ENCODE assay signal across 30 cellular contexts in the genomic region with DNA sequence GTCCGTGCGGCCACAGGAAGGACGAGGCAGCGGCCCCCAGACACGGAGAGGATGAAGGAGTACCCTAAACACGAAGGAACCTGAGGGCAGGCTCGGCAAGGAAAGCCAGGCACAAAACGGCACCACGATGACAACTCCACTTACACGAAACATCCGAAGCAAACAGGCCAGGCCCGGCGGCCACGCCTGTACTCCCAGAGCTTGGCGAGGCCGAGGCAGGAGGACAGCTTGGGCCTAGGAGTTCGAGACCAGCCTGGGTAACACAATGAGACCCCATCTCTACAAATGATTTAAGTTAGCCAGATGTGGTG. TPM values are rescaled to one million over a fixed set of nuclear protein-coding genes. Genes with fewer than 3 reads are reported as not detected.
"Had no signal": no experiment of that assay in that cellular context is flagged by ENCODE, and none has a peak within 500 bp of the region (broad histone marks: within the 10 kb centered on the region; RNA-seq: fewer than 3 reads in every experiment).

No MANE protein-coding gene starts in this region.

- H3K9me3 ChIP-seq: gastrocnemius medialis, lower lobe of right lung, stomach, testis, tibial artery had no signal

- H3K9me3 Mint-ChIP-seq: naive thymus-derived CD8-positive, alpha-beta T cell; stimulated activated effector memory CD8-positive, alpha-beta T cell treated with anti-CD3 and anti-CD28 coated beads, Interleukin-12 subunit alpha, Interleukin-12 subunit beta, amount 100 ng/mL, for 72 hours; type B pancreatic cell had no signal

- H3K9ac ChIP-seq: parathyroid adenoma had no signal

- FAIRE-seq: colon, keratinocyte had no signal

- H3K4me2 ChIP-seq: smooth muscle cell had no signal

- H3K36me3 ChIP-seq: gastrocnemius medialis, lower lobe of right lung, stomach, tibial artery had no signal

- H3K27me3 ChIP-seq: testis had no signal

- H3K36me3 Mint-ChIP-seq: naive thymus-derived CD8-positive, alpha-beta T cell; stimulated activated effector memory CD8-positive, alpha-beta T cell treated with anti-CD3 and anti-CD28 coated beads, Interleukin-12 subunit alpha, Interleukin-12 subunit beta, amount 100 ng/mL, for 72 hours; type B pancreatic cell had no signal

- H3K4me1 ChIP-seq: gastrocnemius medialis, testis had no signal

- H2AFZ ChIP-seq: parathyroid adenoma had no signal

- H3K4me3 Mint-ChIP-seq: stimulated activated effector memory CD8-positive, alpha-beta T cell treated with anti-CD3 and anti-CD28 coated beads, Interleukin-12 subunit alpha, Interleukin-12 subunit beta, amount 100 ng/mL, for 72 hours; type B pancreatic cell had no signal

- ATAC-seq: esophagus mucosa; gastrocnemius medialis; left ventricle myocardium superior; lower lobe of right lung; naive thymus-derived CD8-positive, alpha-beta T cell; sciatic nerve; stimulated activated effector memory CD8-positive, alpha-beta T cell treated with anti-CD3 and anti-CD28 coated beads, Interleukin-12 subunit alpha, Interleukin-12 subunit beta, amount 100 ng/mL, for 72 hours had no signal

- DNase-seq: dorsolateral prefrontal cortex; effector CD4-positive, alpha-beta T cell; foreskin fibroblast; gastrocnemius medialis; head of caudate nucleus; left ventricle myocardium superior; lower lobe of right lung; naive thymus-derived CD8-positive, alpha-beta T cell; stimulated activated CD4-positive, alpha-beta T cell treated with anti-CD3 and anti-CD28 coated beads, Interleukin-12 subunit alpha, Interleukin-12 subunit beta, amount 100 ng/mL, for 4 hours; stimulated activated CD4-positive, alpha-beta T cell treated with anti-CD3 and anti-CD28 coated beads, Interleukin-1b, Interleukin-23, amount 100 ng/mL, for 48 hours; stimulated activated CD4-positive, alpha-beta T cell treated with anti-CD3 and anti-CD28 coated beads, Interleukin-4, amount 100 ng/mL, for 24 hours; stimulated activated naive CD4-positive, alpha-beta T cell treated with Interleukin-2 at 50 U/mL for 16 hours; stomach; testis; tibial artery had no signal

- H3K79me2 ChIP-seq: parathyroid adenoma had no signal

- H3K4me1 Mint-ChIP-seq: stimulated activated effector memory CD8-positive, alpha-beta T cell treated with anti-CD3 and anti-CD28 coated beads, Interleukin-12 subunit alpha, Interleukin-12 subunit beta, amount 100 ng/mL, for 72 hours had no signal

- H3K27ac ChIP-seq: epithelial cell of prostate, gastrocnemius medialis, lower lobe of right lung, parathyroid adenoma, stomach, testis, tibial artery had no signal

- H3K4me3 ChIP-seq: gastrocnemius medialis, lower lobe of right lung, smooth muscle cell, stomach, testis, tibial artery had no signal

- H3K27ac Mint-ChIP-seq: naive thymus-derived CD8-positive, alpha-beta T cell; progenitor cell of endocrine pancreas; stimulated activated effector memory CD8-positive, alpha-beta T cell treated with anti-CD3 and anti-CD28 coated beads, Interleukin-12 subunit alpha, Interleukin-12 subunit beta, amount 100 ng/mL, for 72 hours; type B pancreatic cell had no signal

RNA-seq across cellular contexts. Expression of gene KCNQ2, which starts 13.4 kb away (rescaled TPM):
- total RNA-seq: esophagus mucosa, gastrocnemius medialis, glomerular endothelial cell, lower lobe of right lung, mesenteric fat pad, myocyte, sciatic nerve, subcutaneous adipose tissue had no signal
- polyA plus RNA-seq: keratinocyte; naive thymus-derived CD8-positive, alpha-beta T cell had no signal

RNA-seq across cellular contexts. Expression of gene EEF1A2, which starts 39.9 kb away (rescaled TPM):
- total RNA-seq: osteoblast, subcutaneous adipose tissue had no signal
- polyA plus RNA-seq: naive thymus-derived CD8-positive, alpha-beta T cell had no signal
